Comparison of ENCODE assay signal across 2 cellular contexts in the genomic region with DNA sequence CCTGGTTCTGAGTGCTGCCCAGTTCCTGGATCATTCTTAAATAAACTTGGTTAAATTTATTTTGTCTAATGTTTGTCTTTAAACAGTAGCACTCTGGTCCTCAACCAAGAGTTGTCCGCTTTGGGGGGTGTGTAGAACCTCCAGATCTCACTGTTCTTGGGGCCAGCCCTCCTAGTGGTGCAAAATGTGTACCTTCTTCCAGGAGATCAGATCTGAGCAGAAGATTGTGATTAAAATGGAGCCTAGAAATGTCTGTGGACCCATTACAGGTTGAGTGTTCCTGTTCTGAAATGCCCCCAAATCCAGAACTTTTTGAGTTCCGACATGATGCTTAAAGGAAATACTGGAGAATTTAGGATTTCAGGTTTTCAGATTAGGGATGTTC.
TF ChIP-seq lines count a peak whose summit lies in the region.

No MANE protein-coding gene starts in this region.

TF ChIP-seq in GM23338, 12 proteins besides CTCF, POLR2A, EP300 and RAD21 (continues in another document):
- TF ChIP-seq ZNF114 (CRISPR knock-in tag; IDR thresholded peaks at IDR 0.05) (no peak), ZNF462 (CRISPR knock-in tag; IDR thresholded peaks at IDR 0.05) (no peak), POLR2AphosphoS5 (IDR thresholded peaks at IDR 0.05; ENCODE audit: low read depth) (no peak), ETS1 (IDR thresholded peaks at IDR 0.05) (no peak), EZH2phosphoT487 (IDR thresholded peaks at IDR 0.05; ENCODE audit: unreplicated experiment) (no peak), ZNF331 (CRISPR knock-in tag; IDR thresholded peaks at IDR 0.05; ENCODE audit: low read depth) (no peak), JUNB (IDR thresholded peaks at IDR 0.05; ENCODE audit: unreplicated experiment) (no peak), EZH2 (IDR thresholded peaks at IDR 0.05; ENCODE audit: low read depth, unreplicated experiment) (no peak), NANOG (IDR thresholded peaks at IDR 0.05; ENCODE audit: borderline replicate concordance) (no peak)
- TF ChIP-seq, protein P1, sequence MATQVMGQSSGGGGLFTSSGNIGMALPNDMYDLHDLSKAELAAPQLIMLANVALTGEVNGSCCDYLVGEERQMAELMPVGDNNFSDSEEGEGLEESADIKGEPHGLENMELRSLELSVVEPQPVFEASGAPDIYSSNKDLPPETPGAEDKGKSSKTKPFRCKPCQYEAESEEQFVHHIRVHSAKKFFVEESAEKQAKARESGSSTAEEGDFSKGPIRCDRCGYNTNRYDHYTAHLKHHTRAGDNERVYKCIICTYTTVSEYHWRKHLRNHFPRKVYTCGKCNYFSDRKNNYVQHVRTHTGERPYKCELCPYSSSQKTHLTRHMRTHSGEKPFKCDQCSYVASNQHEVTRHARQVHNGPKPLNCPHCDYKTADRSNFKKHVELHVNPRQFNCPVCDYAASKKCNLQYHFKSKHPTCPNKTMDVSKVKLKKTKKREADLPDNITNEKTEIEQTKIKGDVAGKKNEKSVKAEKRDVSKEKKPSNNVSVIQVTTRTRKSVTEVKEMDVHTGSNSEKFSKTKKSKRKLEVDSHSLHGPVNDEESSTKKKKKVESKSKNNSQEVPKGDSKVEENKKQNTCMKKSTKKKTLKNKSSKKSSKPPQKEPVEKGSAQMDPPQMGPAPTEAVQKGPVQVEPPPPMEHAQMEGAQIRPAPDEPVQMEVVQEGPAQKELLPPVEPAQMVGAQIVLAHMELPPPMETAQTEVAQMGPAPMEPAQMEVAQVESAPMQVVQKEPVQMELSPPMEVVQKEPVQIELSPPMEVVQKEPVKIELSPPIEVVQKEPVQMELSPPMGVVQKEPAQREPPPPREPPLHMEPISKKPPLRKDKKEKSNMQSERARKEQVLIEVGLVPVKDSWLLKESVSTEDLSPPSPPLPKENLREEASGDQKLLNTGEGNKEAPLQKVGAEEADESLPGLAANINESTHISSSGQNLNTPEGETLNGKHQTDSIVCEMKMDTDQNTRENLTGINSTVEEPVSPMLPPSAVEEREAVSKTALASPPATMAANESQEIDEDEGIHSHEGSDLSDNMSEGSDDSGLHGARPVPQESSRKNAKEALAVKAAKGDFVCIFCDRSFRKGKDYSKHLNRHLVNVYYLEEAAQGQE (IDR thresholded peaks at IDR 0.05; ENCODE audit: unreplicated experiment) = no peak

TF ChIP-seq in IMR-90, 13 proteins besides CTCF, POLR2A, EP300 and RAD21:
- TF ChIP-seq SMC3 (IDR thresholded peaks at IDR 0.05; ENCODE audit: low read depth, low read length) = no peak
- no peak for TF ChIP-seq BHLHE40 (IDR thresholded peaks at IDR 0.05; ENCODE audit: low read depth, low read length)
- TF ChIP-seq, protein P2, sequence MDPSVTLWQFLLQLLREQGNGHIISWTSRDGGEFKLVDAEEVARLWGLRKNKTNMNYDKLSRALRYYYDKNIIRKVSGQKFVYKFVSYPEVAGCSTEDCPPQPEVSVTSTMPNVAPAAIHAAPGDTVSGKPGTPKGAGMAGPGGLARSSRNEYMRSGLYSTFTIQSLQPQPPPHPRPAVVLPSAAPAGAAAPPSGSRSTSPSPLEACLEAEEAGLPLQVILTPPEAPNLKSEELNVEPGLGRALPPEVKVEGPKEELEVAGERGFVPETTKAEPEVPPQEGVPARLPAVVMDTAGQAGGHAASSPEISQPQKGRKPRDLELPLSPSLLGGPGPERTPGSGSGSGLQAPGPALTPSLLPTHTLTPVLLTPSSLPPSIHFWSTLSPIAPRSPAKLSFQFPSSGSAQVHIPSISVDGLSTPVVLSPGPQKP (IDR thresholded peaks at IDR 0.05; ENCODE audit: borderline replicate concordance, low read depth, low read length) = no peak
- TF ChIP-seq RFX5 (IDR thresholded peaks at IDR 0.05; ENCODE audit: low read depth, low read length) = no peak
TF ChIP-seq in IMR-90: peak in this region for 0.
